Comparison of ENCODE assay signal across 8 cellular contexts in genomic region chr7:123557631-123558505, GRCh38. TPM values are rescaled to one million over a fixed set of nuclear protein-coding genes. Genes with fewer than 3 reads are reported as not detected.
A peak's percentile ranks its signal among the peaks of the same experiment; 100 is the strongest.
DNase-seq lines count a peak whose midpoint lies in the region; ATAC-seq and TF ChIP-seq lines count a peak whose summit lies in the region.

TSS of gene NDUFA5 (minus strand) at chr7:123557818. CDS start at chr7:123557795, 23 bp downstream.

- H3K36me3 ChIP-seq in breast epithelium (no peaks in the 10 kb centered on the region), skeletal muscle tissue (ENCODE audit: control insufficient read depth in 3 of 3, insufficient read depth in 3 of 3, low read length in 3 of 3) (peaks cover 3 to 13% (median 6%) of the 10 kb centered on the region in 3 donors)

- peaks cover 0 to 10% of the 10 kb centered on the region in 2 donors for H3K4me1 ChIP-seq in breast epithelium
- peaks cover 4 to 26% (median 23%) of the 10 kb centered on the region in 3 donors for H3K4me1 ChIP-seq in skeletal muscle tissue (ENCODE audit: control insufficient read depth in 3 of 3, insufficient read depth in 3 of 3, low read length in 3 of 3)

- H3K9ac ChIP-seq in skeletal muscle tissue (ENCODE audit: low read depth in 1 of 3, low read length in 3 of 3) = peak within 1 kb of the TSS; percentile 93 to 96 (median 96)

- H3K9me3 ChIP-seq in AG04450 (ENCODE audit: control insufficient read depth, insufficient read depth, low read length) (no peaks in the 10 kb centered on the region), breast epithelium (no peaks in the 10 kb centered on the region), iPS-18c (ENCODE audit: control insufficient read depth, insufficient read depth, low read length) (no peaks in the 10 kb centered on the region), skeletal muscle tissue (ENCODE audit: control insufficient read depth in 3 of 3, low read length in 3 of 3) (no peaks in the 10 kb centered on the region)

- no peak for TF ChIP-seq CTCF in AG04450 (IDR thresholded peaks at IDR 0.05; ENCODE audit: low read depth, low read length)
- no peak for TF ChIP-seq CTCF in VCaP (conservative IDR thresholded peaks at IDR 0.05)
- no peak for TF ChIP-seq CTCF in breast epithelium (IDR thresholded peaks at IDR 0.05)

- CTCF ChIA-PET in AG04450 (lab: Charles Lee) = interaction anchor here (0.9 to 3.2 kb wide), 6 partner anchors 19 to 240 kb away, joined by 3 to 25 read pairs (median 4); no protein-coding TSS in a partner anchor

- peak; percentile 57 for TF ChIP-seq POLR2A in breast epithelium (IDR thresholded peaks at IDR 0.05)

- H3K27me3 ChIP-seq in AG04450 (ENCODE audit: control insufficient read depth, insufficient read depth, low read length) (peaks cover 2% of the 10 kb centered on the region), breast epithelium (no peaks in the 10 kb centered on the region), skeletal muscle tissue (ENCODE audit: control insufficient read depth in 3 of 3, insufficient read depth in 3 of 3, low read length in 3 of 3) (no peaks in the 10 kb centered on the region)

- H3K4me3 ChIP-seq in AG04450 (ENCODE audit: low read depth, low read length) = peak within 1 kb of the TSS; percentile 94
- H3K4me3 ChIP-seq in breast epithelium = peak within 1 kb of the TSS; percentile 59 to 89 (median 76)
- peak within 1 kb of the TSS; percentile 81 for H3K4me3 ChIP-seq in iPS-18c (ENCODE audit: insufficient read depth, low read depth, low read length)
- peak within 1 kb of the TSS; percentile 87 to 96 (median 95) for H3K4me3 ChIP-seq in skeletal muscle tissue (ENCODE audit: low read length in 3 of 3)

- H3K27ac ChIP-seq in AG04450 (ENCODE audit: low read depth, low read length) (peak within 1 kb of the TSS; percentile 55), VCaP (peak within 1 kb of the TSS; percentile 85), breast epithelium (peak within 1 kb of the TSS; percentile 84 to 93), skeletal muscle tissue (ENCODE audit: low read depth, low read length) (peak within 1 kb of the TSS; percentile 92)

- intact Hi-C loops in breast epithelium (cut with DNase I; ENCODE audit: low total_unique reads) = no loop called here

- POLR2A ChIA-PET in AG04450 (lab: Yijun Ruan, JAX) = interaction anchor here (0.6 to 1.6 kb wide), 4 partner anchors 9 to 191 kb away, joined by 3 to 8 read pairs (median 4); partner anchors contain the start of genes IQUB and WASL

- DNase-seq in AG04450 (ENCODE audit: low read depth, low spot score) (peak; percentile 98), NCI-H2196 treated with DMSO at 0.1 percent for 48 hours (lab: John Stamatoyannopoulos, UW; ENCODE audit: unreplicated experiment) (peak; percentile 98), breast epithelium (ENCODE audit: low spot score in 2 of 2) (peak; percentile 94 to 97)

- ATAC-seq in GM18907 (IDR thresholded peaks at IDR 0.05; ENCODE audit: unreplicated experiment) (peak; percentile 98), HG03139 (IDR thresholded peaks at IDR 0.05; ENCODE audit: unreplicated experiment) (peak; percentile 98)

RNA-seq across cellular contexts. Expression of gene NDUFA5, which starts in this region (rescaled TPM):
- polyA plus RNA-seq in AG04450 (2011; rRNA removed) = 21.0 and 39.8 TPM in 2 replicates
- 8.0 and 18.8 TPM in 2 replicates for polyA minus RNA-seq in AG04450 (2011; rRNA and poly(A)+ RNA removed)
- total RNA-seq in breast epithelium (10 to 100 TPM; 34.9 to 73.3 (median 43.3) TPM), skeletal muscle tissue (39.1 TPM)

Comparison
In these comparisons a context has a peak if more than half of its experiments do, and no peak if none do; other contexts are left out.
1. Peak in every context shown above with its lines: DNase-seq, ATAC-seq, H3K4me3 ChIP-seq and H3K27ac ChIP-seq.